Comparison of ENCODE assay signal across 23 cellular contexts in the genomic region with DNA sequence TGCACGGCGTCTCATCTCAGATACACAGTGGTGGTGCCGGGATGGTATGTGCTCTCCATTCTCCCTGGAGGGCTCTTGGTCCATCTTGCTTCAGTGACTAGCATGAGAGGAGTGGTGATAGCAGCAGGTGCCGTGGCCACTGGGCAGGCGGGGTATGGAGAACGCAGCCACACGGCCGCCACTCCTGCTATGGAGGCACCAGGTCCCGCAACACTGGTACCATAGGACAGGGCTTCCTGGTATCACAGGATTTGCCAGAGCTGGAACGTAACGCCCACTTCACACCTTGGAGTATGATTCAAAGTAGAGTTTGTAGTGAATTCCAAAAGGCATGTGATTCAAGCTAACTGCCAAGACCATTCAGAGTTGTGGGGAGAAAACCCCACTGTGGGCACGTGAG.
"Had no signal": no experiment of that assay in that cellular context is flagged by ENCODE, and none has a peak within 500 bp of the region (broad histone marks: within the 10 kb centered on the region; RNA-seq: fewer than 3 reads in every experiment).

No MANE protein-coding gene starts in this region.

- H3K4me3 Mint-ChIP-seq: dendritic cell treated with granulocyte-macrophage colony-stimulating factor and Interleukin-4, amounts not matched to agents 40 ng/mL and 50 ng/mL, for 4 days; effector memory CD8-positive, alpha-beta T cell had no signal

- H3K4me1 ChIP-seq: colonic mucosa, esophagus muscularis mucosa, esophagus squamous epithelium, foreskin keratinocyte, gastrocnemius medialis, gastroesophageal sphincter, heart left ventricle, heart right ventricle had no signal

- H3K27me3 ChIP-seq: colonic mucosa, dorsolateral prefrontal cortex, esophagus muscularis mucosa, esophagus squamous epithelium, foreskin keratinocyte, gastrocnemius medialis, gastroesophageal sphincter had no signal

- H3K9me3 ChIP-seq: colonic mucosa, esophagus muscularis mucosa, gastrocnemius medialis, gastroesophageal sphincter, heart left ventricle, heart right ventricle had no signal

- H3K27ac Mint-ChIP-seq: dendritic cell treated with granulocyte-macrophage colony-stimulating factor and Interleukin-4, amounts not matched to agents 40 ng/mL and 50 ng/mL, for 4 days; effector memory CD8-positive, alpha-beta T cell had no signal

- H3K27ac ChIP-seq: colonic mucosa, coronary artery, epithelial cell of prostate, esophagus muscularis mucosa, esophagus squamous epithelium, foreskin keratinocyte, gastrocnemius medialis, gastroesophageal sphincter, heart left ventricle, heart right ventricle had no signal

- H3K27me3 Mint-ChIP-seq: dendritic cell treated with granulocyte-macrophage colony-stimulating factor and Interleukin-4, amounts not matched to agents 40 ng/mL and 50 ng/mL, for 4 days; effector memory CD8-positive, alpha-beta T cell had no signal

- H3K36me3 ChIP-seq: colonic mucosa, esophagus muscularis mucosa, esophagus squamous epithelium, gastrocnemius medialis, gastroesophageal sphincter, heart left ventricle, heart right ventricle had no signal

- DNase-seq: colonic mucosa; cortex of kidney; dermis blood vessel endothelial cell; dorsolateral prefrontal cortex; effector CD4-positive, alpha-beta T cell; effector CD8-positive, alpha-beta T cell; effector memory CD4-positive, alpha-beta T cell; effector memory CD8-positive, alpha-beta T cell; erythroblast; esophagus squamous epithelium; foreskin fibroblast; foreskin keratinocyte; foreskin melanocyte; gastrocnemius medialis; glutamatergic neuron; head of caudate nucleus; heart left ventricle; heart right ventricle had no signal

- H3K4me3 ChIP-seq: colonic mucosa, coronary artery, dorsolateral prefrontal cortex, esophagus muscularis mucosa, esophagus squamous epithelium, gastrocnemius medialis, gastroesophageal sphincter, heart left ventricle, heart right ventricle had no signal
